27 cellular contexts compared by ENCODE assay signal in genomic region chr11:78164471-78164870, GRCh38.
"Had no signal": no experiment of that assay in that cellular context is flagged by ENCODE, and none has a peak within 500 bp of the region (broad histone marks: within the 10 kb centered on the region; RNA-seq: fewer than 3 reads in every experiment).

No MANE protein-coding gene starts in this region.

- H3K36me3 ChIP-seq: MG63, SJCRH30 had no signal

- DNase-seq: activated CD4-positive, alpha-beta T cell treated with anti-CD3 and anti-CD28 coated beads for 36 hours; activated CD4-positive, alpha-beta T cell treated with anti-CD3 and anti-CD28 coated beads, Interleukin-2, amount 10 ng/mL, durations not matched to agents 7 days and 5 days; activated CD4-positive, alpha-beta T cell treated with anti-CD3 and anti-CD28 coated beads, Interleukin-2, amount 50 U/mL, for 48 hours; activated CD8-positive, alpha-beta T cell treated with anti-CD3 and anti-CD28 coated beads, Interleukin-2, amount 10 ng/mL, durations not matched to agents 7 days and 5 days; activated effector memory CD4-positive, alpha-beta T cell treated with Interleukin-2 at 50 U/mL for 16 hours; activated naive CD4-positive, alpha-beta T cell treated with anti-CD3 and anti-CD28 coated beads, Interleukin-2, amount 10 ng/mL, durations not matched to agents 7 days and 5 days; activated naive CD8-positive, alpha-beta T cell treated with anti-CD3 and anti-CD28 coated beads, Interleukin-2, amount 50 U/mL, for 24 hours; activated T-cell treated with anti-CD3 and anti-CD28 coated beads, Interleukin-2, amount 50 U/mL, for 24 hours; amniotic stem cell; aorta; Karpas-422; KBM-7; MG63; NCI-H1048; NCI-H1105 treated with DMSO at 0.1 percent for 48 hours; NCI-H1436; NCI-H1694; NCI-H1930; NCI-H2081 treated with DMSO at 0.1 percent for 48 hours; NCI-H345; NCI-H524 treated with DMSO at 0.1 percent for 48 hours; SHP77; SJCRH30 had no signal

- H3K27me3 Mint-ChIP-seq: activated CD4-positive, alpha-beta T cell treated with anti-CD3 and anti-CD28 coated beads for 36 hours; activated CD4-positive, alpha-beta T cell treated with anti-CD3 and anti-CD28 coated beads, Interleukin-2, amount 10 ng/mL, durations not matched to agents 7 days and 5 days; activated naive CD4-positive, alpha-beta T cell treated with anti-CD3 and anti-CD28 coated beads, Interleukin-2, amount 10 ng/mL, durations not matched to agents 7 days and 5 days; activated naive CD8-positive, alpha-beta T cell; activated naive CD8-positive, alpha-beta T cell treated with anti-CD3 and anti-CD28 coated beads, Interleukin-2, amount 50 U/mL, for 24 hours; activated T-cell treated with anti-CD3 and anti-CD28 coated beads, Interleukin-2, amount 50 U/mL, for 24 hours; IgD-negative memory B cell had no signal

- H3K36me3 Mint-ChIP-seq: activated naive CD4-positive, alpha-beta T cell treated with anti-CD3 and anti-CD28 coated beads, Interleukin-2, amount 10 ng/mL, durations not matched to agents 7 days and 5 days; activated naive CD8-positive, alpha-beta T cell had no signal

- H3K4me1 ChIP-seq: SJCRH30 had no signal

- H3K9me3 ChIP-seq: MG63, SJCRH30 had no signal

- H3K27ac Mint-ChIP-seq: activated CD4-positive, alpha-beta T cell treated with anti-CD3 and anti-CD28 coated beads for 36 hours; activated CD4-positive, alpha-beta T cell treated with anti-CD3 and anti-CD28 coated beads, Interleukin-2, amount 10 ng/mL, durations not matched to agents 7 days and 5 days; activated CD8-positive, alpha-beta T cell treated with anti-CD3 and anti-CD28 coated beads, Interleukin-2, amount 10 ng/mL, durations not matched to agents 7 days and 5 days; activated naive CD4-positive, alpha-beta T cell treated with anti-CD3 and anti-CD28 coated beads, Interleukin-2, amount 10 ng/mL, durations not matched to agents 7 days and 5 days; activated naive CD8-positive, alpha-beta T cell; activated naive CD8-positive, alpha-beta T cell treated with anti-CD3 and anti-CD28 coated beads, Interleukin-2, amount 50 U/mL, for 24 hours; activated T-cell treated with anti-CD3 and anti-CD28 coated beads, Interleukin-2, amount 50 U/mL, for 24 hours; IgD-negative memory B cell had no signal

- H3K4me3 ChIP-seq: MG63, SJCRH30, SK-N-MC had no signal

- H3K4me3 Mint-ChIP-seq: activated CD4-positive, alpha-beta T cell treated with anti-CD3 and anti-CD28 coated beads for 36 hours; activated CD4-positive, alpha-beta T cell treated with anti-CD3 and anti-CD28 coated beads, Interleukin-2, amount 10 ng/mL, durations not matched to agents 7 days and 5 days; activated CD8-positive, alpha-beta T cell treated with anti-CD3 and anti-CD28 coated beads, Interleukin-2, amount 10 ng/mL, durations not matched to agents 7 days and 5 days; activated naive CD4-positive, alpha-beta T cell treated with anti-CD3 and anti-CD28 coated beads, Interleukin-2, amount 10 ng/mL, durations not matched to agents 7 days and 5 days; activated naive CD8-positive, alpha-beta T cell; activated naive CD8-positive, alpha-beta T cell treated with anti-CD3 and anti-CD28 coated beads, Interleukin-2, amount 50 U/mL, for 24 hours; activated T-cell treated with anti-CD3 and anti-CD28 coated beads, Interleukin-2, amount 50 U/mL, for 24 hours; IgD-negative memory B cell had no signal

- H3K27ac ChIP-seq: SJCRH30, SK-N-MC had no signal

- ATAC-seq: activated CD4-positive, alpha-beta T cell treated with anti-CD3 and anti-CD28 coated beads for 36 hours; activated CD8-positive, alpha-beta T cell treated with anti-CD3 and anti-CD28 coated beads, Interleukin-2, amount 10 ng/mL, durations not matched to agents 7 days and 5 days; activated naive CD8-positive, alpha-beta T cell treated with anti-CD3 and anti-CD28 coated beads, Interleukin-2, amount 50 U/mL, for 24 hours; Panc1 had no signal

- H3K4me1 Mint-ChIP-seq: activated CD4-positive, alpha-beta T cell treated with anti-CD3 and anti-CD28 coated beads for 36 hours; activated CD4-positive, alpha-beta T cell treated with anti-CD3 and anti-CD28 coated beads, Interleukin-2, amount 10 ng/mL, durations not matched to agents 7 days and 5 days; activated naive CD4-positive, alpha-beta T cell treated with anti-CD3 and anti-CD28 coated beads, Interleukin-2, amount 10 ng/mL, durations not matched to agents 7 days and 5 days; activated naive CD8-positive, alpha-beta T cell treated with anti-CD3 and anti-CD28 coated beads, Interleukin-2, amount 50 U/mL, for 24 hours had no signal

- H3K9me3 Mint-ChIP-seq: activated CD4-positive, alpha-beta T cell treated with anti-CD3 and anti-CD28 coated beads, Interleukin-2, amount 10 ng/mL, durations not matched to agents 7 days and 5 days; activated naive CD4-positive, alpha-beta T cell treated with anti-CD3 and anti-CD28 coated beads, Interleukin-2, amount 10 ng/mL, durations not matched to agents 7 days and 5 days; activated naive CD8-positive, alpha-beta T cell treated with anti-CD3 and anti-CD28 coated beads, Interleukin-2, amount 50 U/mL, for 24 hours; activated T-cell treated with anti-CD3 and anti-CD28 coated beads, Interleukin-2, amount 50 U/mL, for 24 hours; IgD-negative memory B cell had no signal

- H3K27me3 ChIP-seq: MG63, SJCRH30 had no signal
